15 cellular contexts compared by ENCODE assay signal in the genomic region with DNA sequence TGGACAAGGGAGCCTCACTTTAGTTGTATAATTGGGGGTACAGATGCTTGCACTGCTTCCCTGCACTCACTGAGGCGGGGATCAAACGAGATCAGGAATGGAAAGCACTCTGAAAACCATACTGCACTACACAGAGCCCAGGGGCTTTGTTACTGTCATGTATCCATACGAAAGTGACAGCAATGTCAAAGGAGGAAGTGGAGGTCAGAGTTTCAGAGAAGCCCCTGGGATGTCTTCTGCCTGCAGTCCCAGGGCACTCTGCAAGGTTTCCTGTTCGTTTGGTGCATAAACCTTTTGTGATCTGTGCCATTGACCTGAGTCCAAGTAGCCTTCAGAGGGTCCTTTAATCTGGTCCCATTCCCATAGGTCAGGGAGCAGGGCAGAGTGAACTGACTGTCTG. TPM values are rescaled to one million over a fixed set of nuclear protein-coding genes. Genes with fewer than 3 reads are reported as not detected.
DNase-seq lines count a peak whose midpoint lies in the region; ATAC-seq and TF ChIP-seq lines count a peak whose summit lies in the region.
"Had no signal": no experiment of that assay in that cellular context is flagged by ENCODE, and none has a peak within 500 bp of the region (broad histone marks: within the 10 kb centered on the region; RNA-seq: fewer than 3 reads in every experiment).

No MANE protein-coding gene starts in this region.

- peak; percentile 34 for DNase-seq in naive B cell
- DNase-seq in posterior vena cava (ENCODE audit: low spot score): no peak
- DNase-seq in foreskin keratinocyte: no peak
- DNase-seq in activated CD4-positive, CD25-positive, alpha-beta regulatory T cell (lab: John Stamatoyannopoulos, UW): no peak
- no peak for DNase-seq in amygdala (lab: John Stamatoyannopoulos, UW)
- DNase-seq: activated naive CD8-positive, alpha-beta T cell treated with anti-CD3 and anti-CD28 coated beads, Interleukin-2, amount 10 ng/mL, durations not matched to agents 7 days and 5 days; CD8-positive, alpha-beta T cell; midbrain; stimulated activated naive CD8-positive, alpha-beta T cell treated with anti-CD3 and anti-CD28 coated beads, Interleukin-15, amount 100 ng/mL, for 72 hours; T-helper 9 cell had no signal

- peaks cover 0 to 7% (median 0%) of the 10 kb centered on the region in 3 donors for H3K27me3 Mint-ChIP-seq in naive B cell
- H3K27me3 Mint-ChIP-seq: stimulated activated naive CD8-positive, alpha-beta T cell treated with anti-CD3 and anti-CD28 coated beads, Interleukin-15, amount 100 ng/mL, for 72 hours had no signal

- peak overlapping the region in 3 of 6 donors; percentile 16 to 44 (median 43) for H3K27ac Mint-ChIP-seq in naive B cell
- H3K27ac Mint-ChIP-seq: activated naive CD8-positive, alpha-beta T cell treated with anti-CD3 and anti-CD28 coated beads, Interleukin-2, amount 10 ng/mL, durations not matched to agents 7 days and 5 days; CD8-positive, alpha-beta T cell had no signal

- ATAC-seq in GM18907 (IDR thresholded peaks at IDR 0.05; ENCODE audit: unreplicated experiment) (peak; percentile 70), GM21786 (IDR thresholded peaks at IDR 0.05; ENCODE audit: unreplicated experiment) (peak; percentile 53), HG03565 (IDR thresholded peaks at IDR 0.05; ENCODE audit: unreplicated experiment) (peak; percentile 50), naive B cell (ENCODE audit: low read depth in 2 of 2) (peak; percentile 93 to 94), foreskin keratinocyte (no peak)
- ATAC-seq: CD8-positive, alpha-beta T cell; stimulated activated naive CD8-positive, alpha-beta T cell treated with anti-CD3 and anti-CD28 coated beads, Interleukin-15, amount 100 ng/mL, for 72 hours had no signal

- H3K27ac ChIP-seq in foreskin keratinocyte: no peak overlapping the region
- H3K27ac ChIP-seq: KMS-11, prostate gland had no signal

- no peak for TF ChIP-seq CTCF in foreskin keratinocyte (conservative IDR thresholded peaks at IDR 0.05)

- no peaks in the 10 kb centered on the region for H3K36me3 Mint-ChIP-seq in naive B cell
- H3K36me3 Mint-ChIP-seq: activated naive CD8-positive, alpha-beta T cell treated with anti-CD3 and anti-CD28 coated beads, Interleukin-2, amount 10 ng/mL, durations not matched to agents 7 days and 5 days; CD8-positive, alpha-beta T cell had no signal

- peaks cover 16% of the 10 kb centered on the region for H3K4me1 ChIP-seq in foreskin keratinocyte
- H3K4me1 ChIP-seq: prostate gland had no signal

- H3K27me3 ChIP-seq in foreskin keratinocyte: no peaks in the 10 kb centered on the region

- H3K4me3 Mint-ChIP-seq in naive B cell: peak overlapping the region in 6 of 8 donors; percentile 22 to 80 (median 48)
- H3K4me3 Mint-ChIP-seq: activated naive CD8-positive, alpha-beta T cell treated with anti-CD3 and anti-CD28 coated beads, Interleukin-2, amount 10 ng/mL, durations not matched to agents 7 days and 5 days; CD8-positive, alpha-beta T cell; stimulated activated naive CD8-positive, alpha-beta T cell treated with anti-CD3 and anti-CD28 coated beads, Interleukin-15, amount 100 ng/mL, for 72 hours had no signal

- H3K9me3 Mint-ChIP-seq in naive B cell: no peaks in the 10 kb centered on the region
- H3K9me3 Mint-ChIP-seq: activated naive CD8-positive, alpha-beta T cell treated with anti-CD3 and anti-CD28 coated beads, Interleukin-2, amount 10 ng/mL, durations not matched to agents 7 days and 5 days; CD8-positive, alpha-beta T cell; stimulated activated naive CD8-positive, alpha-beta T cell treated with anti-CD3 and anti-CD28 coated beads, Interleukin-15, amount 100 ng/mL, for 72 hours had no signal

- H3K4me1 Mint-ChIP-seq in naive B cell: peaks cover 39 to 53% (median 45%) of the 10 kb centered on the region in 3 donors

- intact Hi-C loops in posterior vena cava (cut with DNase I): no loop called here

RNA-seq across cellular contexts. Expression of a gene that starts 31.2 kb away (rescaled TPM):
- under 1 TPM in 1 of 6 donors, not detected in 5; 0.69 TPM for polyA plus RNA-seq in naive B cell (ENCODE audit: low read depth in 6 of 6)
- total RNA-seq in posterior vena cava: under 1 TPM in 1 of 2 donors, not detected in 1; 0.52 TPM
- 0.04 TPM in 1 of 2 replicates, not detected in the other for total RNA-seq in foreskin keratinocyte
- 0.12 and 0.13 TPM in 2 replicates for polyA plus RNA-seq in foreskin keratinocyte
- total RNA-seq: activated naive CD8-positive, alpha-beta T cell treated with anti-CD3 and anti-CD28 coated beads, Interleukin-2, amount 10 ng/mL, durations not matched to agents 7 days and 5 days had no signal

RNA-seq across cellular contexts. Expression of a gene that starts 44.6 kb away (rescaled TPM):
- polyA plus RNA-seq in naive B cell (ENCODE audit: low read depth in 6 of 6) (1 to 10 TPM; 1.5 to 3.1 (median 1.8) TPM), foreskin keratinocyte (2.0 and 2.1 TPM in 2 replicates)
- total RNA-seq in posterior vena cava (10 to 100 TPM; 38.5 to 39.8 TPM), foreskin keratinocyte (3.5 and 4.4 TPM in 2 replicates)
